ENCODE assay signal across 14 cellular contexts in the genomic region with DNA sequence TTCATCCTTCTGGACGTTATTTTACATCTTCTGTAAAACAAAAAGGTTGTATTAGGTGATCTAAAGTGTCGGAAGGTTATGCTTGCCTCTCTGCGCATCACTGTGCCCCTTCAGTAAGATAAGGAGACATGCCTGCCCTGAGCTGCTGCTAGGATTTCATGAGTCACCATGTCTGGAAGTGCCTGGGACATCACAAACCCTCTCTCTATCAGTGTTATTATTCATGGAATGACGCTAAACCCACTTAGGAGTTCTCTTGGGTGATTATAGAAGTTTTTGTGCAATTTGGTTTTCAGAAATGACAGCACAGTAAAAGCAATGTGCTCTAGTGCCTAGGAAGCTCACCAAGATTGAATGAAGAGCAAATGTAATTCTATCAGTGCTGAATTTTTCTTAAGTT.
DNase-seq lines count a peak whose midpoint lies in the region; ATAC-seq, FAIRE-seq and TF ChIP-seq lines count a peak whose summit lies in the region.
"Had no signal": no experiment of that assay in that cellular context is flagged by ENCODE, and none has a peak within 500 bp of the region (broad histone marks: within the 10 kb centered on the region; RNA-seq: fewer than 3 reads in every experiment).

No MANE protein-coding gene starts in this region.

- H3K4me2 ChIP-seq in smooth muscle cell = peak overlapping the region; percentile 77

- H3K27me3 Mint-ChIP-seq in Caco-2 (ENCODE audit: insufficient read depth, unreplicated experiment) = peaks cover 6% of the 10 kb centered on the region

- no peak overlapping the region for H2AFZ ChIP-seq in smooth muscle cell (ENCODE audit: low read depth)

- 6% methylated on average over 4 of the region's 4 CpGs for WGBS in smooth muscle cell (ENCODE audit: low lambda C conversion rate)

- H3K9me3 Mint-ChIP-seq in Caco-2 (ENCODE audit: unreplicated experiment) = no peaks in the 10 kb centered on the region
- H3K9me3 Mint-ChIP-seq: activated T-cell treated with anti-CD3 and anti-CD28 coated beads, Interleukin-2, amount 50 U/mL, for 72 hours had no signal

- TF ChIP-seq CTCF in right atrium auricular region (IDR thresholded peaks at IDR 0.05) = no peak
- TF ChIP-seq CTCF in smooth muscle cell (IDR thresholded peaks at IDR 0.05; ENCODE audit: borderline replicate concordance, insufficient read depth, poor library complexity, severe bottlenecking) = no peak
- no peak for TF ChIP-seq CTCF in Caco-2 (IDR thresholded peaks at IDR 0.05; ENCODE audit: insufficient read depth in 1 of 2, low read depth in 1 of 2, low read length in 1 of 2, severe bottlenecking in 1 of 2, unreplicated experiment in 1 of 2)

- H3K36me3 ChIP-seq in right atrium auricular region (no peaks in the 10 kb centered on the region), smooth muscle cell (ENCODE audit: low read depth) (no peaks in the 10 kb centered on the region), Caco-2 (ENCODE audit: control insufficient read depth, insufficient read depth, low read length) (no peaks in the 10 kb centered on the region)

- BruUV-seq in Caco-2 (replicated peaks; lab: Mats Ljungman, UMichigan) = no TSS peak

- POLR2A ChIA-PET in Caco-2 (lab: Charles Lee) = no interaction called here

- H3K27ac ChIP-seq in angular gyrus (ENCODE audit: low read depth, low read length) = peak overlapping the region; percentile 41
- H3K27ac ChIP-seq in right atrium auricular region = peak overlapping the region in 1 of 2 donors; percentile 63
- H3K27ac ChIP-seq in smooth muscle cell (ENCODE audit: low read depth) = peak overlapping the region; percentile 95

- H3K4me3 ChIP-seq in right atrium auricular region (no peak overlapping the region), smooth muscle cell (no peak overlapping the region), Caco-2 (ENCODE audit: low read depth, low read length) (no peak overlapping the region)

- no peaks in the 10 kb centered on the region for H3K79me2 ChIP-seq in smooth muscle cell (ENCODE audit: low read depth)

- no peak for ATAC-seq in HG02981 (IDR thresholded peaks at IDR 0.05; ENCODE audit: unreplicated experiment)
- ATAC-seq: activated T-cell treated with anti-CD3 and anti-CD28 coated beads, Interleukin-2, amount 50 U/mL, for 72 hours; PC-3 had no signal

- DNase-seq in H54 (ENCODE audit: insufficient read length, low spot score) (no peak), right atrium auricular region (ENCODE audit: low spot score) (peak; percentile 63), smooth muscle cell (lab: John Stamatoyannopoulos, UW; ENCODE audit: unreplicated experiment) (peak; percentile 0), SHP77 (lab: John Stamatoyannopoulos, UW) (no peak), Caco-2 (no peak)
- DNase-seq: activated T-cell treated with anti-CD3 and anti-CD28 coated beads, Interleukin-2, amount 50 U/mL, for 72 hours; GDM1; glutamatergic neuron; NCI-H2081; PC-3; small intestine had no signal

- no peak overlapping the region for H3K27ac Mint-ChIP-seq in Caco-2 (ENCODE audit: unreplicated experiment)
- H3K27ac Mint-ChIP-seq: activated T-cell treated with anti-CD3 and anti-CD28 coated beads, Interleukin-2, amount 50 U/mL, for 72 hours had no signal

- peaks cover 15% of the 10 kb centered on the region for H3F3A ChIP-seq in smooth muscle cell (ENCODE audit: low read depth)

- CTCF ChIA-PET in Caco-2 (lab: Charles Lee) = no interaction called here

- H3K27me3 ChIP-seq in right atrium auricular region (no peaks in the 10 kb centered on the region), smooth muscle cell (ENCODE audit: low read depth) (no peaks in the 10 kb centered on the region), Caco-2 (replicated peaks; ENCODE audit: control insufficient read depth, insufficient read depth, low read length) (no peaks in the 10 kb centered on the region)

- H3K9ac ChIP-seq in smooth muscle cell (ENCODE audit: low read depth) = peak overlapping the region; percentile 63

- FAIRE-seq in H54 (lab: Jason Lieb, UNC) = peak; percentile 99
- FAIRE-seq: small intestine, TTC549 had no signal

- H3K4me3 Mint-ChIP-seq in Caco-2 (ENCODE audit: unreplicated experiment) = no peak overlapping the region
- H3K4me3 Mint-ChIP-seq: activated T-cell treated with anti-CD3 and anti-CD28 coated beads, Interleukin-2, amount 50 U/mL, for 72 hours had no signal

- H3K9me3 ChIP-seq in right atrium auricular region (no peaks in the 10 kb centered on the region), smooth muscle cell (replicated peaks; ENCODE audit: low read depth) (no peaks in the 10 kb centered on the region), Caco-2 (no peaks in the 10 kb centered on the region)

- no peaks in the 10 kb centered on the region for H4K20me1 ChIP-seq in smooth muscle cell (ENCODE audit: low read depth)

- TF ChIP-seq POLR2A in H54 (IDR thresholded peaks at IDR 0.05; ENCODE audit: low read depth, low read length) = no peak

- no peaks in the 10 kb centered on the region for H3K36me3 Mint-ChIP-seq in Caco-2 (ENCODE audit: insufficient read depth, unreplicated experiment)

- no peaks in the 10 kb centered on the region for H3K4me1 ChIP-seq in right atrium auricular region
- peaks cover 9% of the 10 kb centered on the region for H3K4me1 ChIP-seq in smooth muscle cell (ENCODE audit: low read depth)
- H3K4me1 ChIP-seq in Caco-2 = no peaks in the 10 kb centered on the region

- intact Hi-C loops in Caco-2 (cut with micrococcal nuclease; ENCODE audit: unreplicated experiment) = no loop called here

- H3K4me1 Mint-ChIP-seq in Caco-2 (ENCODE audit: low read depth, unreplicated experiment) = no peaks in the 10 kb centered on the region

Comparison
In these comparisons a context has a peak if more than half of its experiments do, and no peak if none do; other contexts are left out.
1. DNase-seq: peak in right atrium auricular region (single experiment) and smooth muscle cell (single experiment); none in H54 (single experiment), SHP77 (0 of 2) and Caco-2 (0 of 2).